Comparison of ENCODE assay signal across 10 cellular contexts in the genomic region with DNA sequence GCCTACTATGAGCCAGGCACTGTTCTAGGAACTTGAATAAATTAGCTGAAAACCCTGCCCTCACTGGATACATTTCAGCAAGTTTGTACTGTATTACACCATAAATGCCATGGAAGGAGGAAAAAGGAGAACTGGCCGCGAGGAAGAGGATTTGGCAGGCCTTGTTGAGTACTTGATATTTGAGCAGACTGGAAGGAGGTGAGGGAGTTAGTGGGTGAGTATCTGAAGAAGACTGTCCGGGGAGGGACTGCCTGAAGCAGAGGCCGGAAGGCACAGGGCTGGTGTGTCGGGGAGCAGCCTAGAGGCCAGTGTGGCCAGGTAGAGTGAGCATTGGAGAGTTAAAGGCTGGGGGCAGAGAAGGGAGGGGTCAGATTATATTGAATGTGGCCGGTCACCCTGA. TPM values are rescaled to one million over a fixed set of nuclear protein-coding genes. Genes with fewer than 3 reads are reported as not detected.
DNase-seq lines count a peak whose midpoint lies in the region; ATAC-seq and TF ChIP-seq lines count a peak whose summit lies in the region.
"Had no signal": no experiment of that assay in that cellular context is flagged by ENCODE, and none has a peak within 500 bp of the region (broad histone marks: within the 10 kb centered on the region; RNA-seq: fewer than 3 reads in every experiment).

No MANE protein-coding gene starts in this region.

- intact Hi-C loops in activated B cell treated with CpG ODN at 0.5 μM for 24 hours (cut with micrococcal nuclease): loop anchor here (1.0 kb wide), 1 partner anchor 16 kb away; no protein-coding TSS in a partner anchor

- peak overlapping the region; percentile 50 for H3K4me3 Mint-ChIP-seq in T-helper 1 cell treated with Interleukin-12 subunit alpha and Interleukin-12 subunit beta and Interleukin-4 antibody, amounts not matched to agents 30 μg/mL and 1 μg/mL, for 36 hours
- H3K4me3 Mint-ChIP-seq in activated B cell treated with CpG ODN at 0.5 μM for 24 hours: no peak overlapping the region
- H3K4me3 Mint-ChIP-seq in stimulated activated effector memory CD8-positive, alpha-beta T cell treated with anti-CD3 and anti-CD28 coated beads, Interleukin-12 subunit alpha, Interleukin-12 subunit beta, amount 100 ng/mL, for 72 hours: peak overlapping the region; percentile 21

- ATAC-seq in activated B cell treated with CpG ODN at 0.5 μM for 24 hours (ENCODE audit: low read depth): no peak
- no peak for ATAC-seq in stimulated activated effector memory CD8-positive, alpha-beta T cell treated with anti-CD3 and anti-CD28 coated beads, Interleukin-12 subunit alpha, Interleukin-12 subunit beta, amount 100 ng/mL, for 72 hours
- no peak for ATAC-seq in HG02840 (IDR thresholded peaks at IDR 0.05; ENCODE audit: low FRiP score, unreplicated experiment)

- CTCF ChIA-PET in activated B cell treated with CpG ODN at 0.5 μM for 24 hours (lab: Charles Lee): no interaction called here

- no peak for DNase-seq in T-helper 1 cell
- no peak for DNase-seq in activated B cell treated with CpG ODN at 0.5 μM for 24 hours
- peak; percentile 27 for DNase-seq in fibroblast of the conjunctiva (ENCODE audit: low read depth)
- DNase-seq in stimulated activated effector memory CD8-positive, alpha-beta T cell treated with anti-CD3 and anti-CD28 coated beads, Interleukin-12 subunit alpha, Interleukin-12 subunit beta, amount 100 ng/mL, for 72 hours (ENCODE audit: low spot score in 2 of 2): no peak
- DNase-seq in activated CD4-positive, CD25-positive, alpha-beta regulatory T cell treated with anti-CD3 and anti-CD28 coated beads, Interleukin-2, amount 50 U/mL, for 72 hours: no peak
- no peak for DNase-seq in nucleus accumbens (lab: John Stamatoyannopoulos, UW)
- DNase-seq: ACHN, NCI-H524 had no signal

- no peak for TF ChIP-seq CTCF in activated B cell treated with CpG ODN at 0.5 μM for 24 hours (IDR thresholded peaks at IDR 0.05)

- peaks cover 10% of the 10 kb centered on the region for H3K36me3 Mint-ChIP-seq in T-helper 1 cell treated with Interleukin-12 subunit alpha and Interleukin-12 subunit beta and Interleukin-4 antibody, amounts not matched to agents 30 μg/mL and 1 μg/mL, for 36 hours (ENCODE audit: low read depth)
- peaks cover 5% of the 10 kb centered on the region for H3K36me3 Mint-ChIP-seq in activated B cell treated with CpG ODN at 0.5 μM for 24 hours (ENCODE audit: low read depth)
- H3K36me3 Mint-ChIP-seq in stimulated activated effector memory CD8-positive, alpha-beta T cell treated with anti-CD3 and anti-CD28 coated beads, Interleukin-12 subunit alpha, Interleukin-12 subunit beta, amount 100 ng/mL, for 72 hours: peaks cover 4% of the 10 kb centered on the region

- H3K4me1 Mint-ChIP-seq in T-helper 1 cell treated with Interleukin-12 subunit alpha and Interleukin-12 subunit beta and Interleukin-4 antibody, amounts not matched to agents 30 μg/mL and 1 μg/mL, for 36 hours (ENCODE audit: low read depth): peaks cover 62% of the 10 kb centered on the region
- H3K4me1 Mint-ChIP-seq in activated B cell treated with CpG ODN at 0.5 μM for 24 hours: peaks cover 41% of the 10 kb centered on the region
- peaks cover 76% of the 10 kb centered on the region for H3K4me1 Mint-ChIP-seq in stimulated activated effector memory CD8-positive, alpha-beta T cell treated with anti-CD3 and anti-CD28 coated beads, Interleukin-12 subunit alpha, Interleukin-12 subunit beta, amount 100 ng/mL, for 72 hours

- H3K27me3 Mint-ChIP-seq in T-helper 1 cell treated with Interleukin-12 subunit alpha and Interleukin-12 subunit beta and Interleukin-4 antibody, amounts not matched to agents 30 μg/mL and 1 μg/mL, for 36 hours (ENCODE audit: low read depth): peaks cover 6% of the 10 kb centered on the region
- H3K27me3 Mint-ChIP-seq in activated B cell treated with CpG ODN at 0.5 μM for 24 hours: no peaks in the 10 kb centered on the region

- H3K9me3 Mint-ChIP-seq in T-helper 1 cell treated with Interleukin-12 subunit alpha and Interleukin-12 subunit beta and Interleukin-4 antibody, amounts not matched to agents 30 μg/mL and 1 μg/mL, for 36 hours: no peaks in the 10 kb centered on the region
- no peaks in the 10 kb centered on the region for H3K9me3 Mint-ChIP-seq in activated B cell treated with CpG ODN at 0.5 μM for 24 hours
- no peaks in the 10 kb centered on the region for H3K9me3 Mint-ChIP-seq in stimulated activated effector memory CD8-positive, alpha-beta T cell treated with anti-CD3 and anti-CD28 coated beads, Interleukin-12 subunit alpha, Interleukin-12 subunit beta, amount 100 ng/mL, for 72 hours

- peak overlapping the region; percentile 62 for H3K27ac Mint-ChIP-seq in T-helper 1 cell treated with Interleukin-12 subunit alpha and Interleukin-12 subunit beta and Interleukin-4 antibody, amounts not matched to agents 30 μg/mL and 1 μg/mL, for 36 hours
- peak overlapping the region; percentile 20 for H3K27ac Mint-ChIP-seq in activated B cell treated with CpG ODN at 0.5 μM for 24 hours
- H3K27ac Mint-ChIP-seq in stimulated activated effector memory CD8-positive, alpha-beta T cell treated with anti-CD3 and anti-CD28 coated beads, Interleukin-12 subunit alpha, Interleukin-12 subunit beta, amount 100 ng/mL, for 72 hours: no peak overlapping the region

- POLR2A ChIA-PET in activated B cell treated with CpG ODN at 0.5 μM for 24 hours (lab: Charles Lee): interaction anchor here (1.7 kb wide), 1 partner anchor 37 kb away, joined by 3 read pairs; the partner anchor contains the start of gene INIP

RNA-seq across cellular contexts. Expression of gene SNX30, which starts 4.5 kb away (rescaled TPM):
- total RNA-seq in activated B cell treated with CpG ODN at 0.5 μM for 24 hours: 6.1 and 6.5 TPM in 2 replicates

RNA-seq across cellular contexts. Expression of gene INIP, which starts 37.1 kb away (rescaled TPM):
- total RNA-seq in activated B cell treated with CpG ODN at 0.5 μM for 24 hours: 31.1 and 32.1 TPM in 2 replicates
